Comparison of ENCODE assay signal across 19 cellular contexts in genomic region chr6:88134575-88134974, GRCh38. TPM values are rescaled to one million over a fixed set of nuclear protein-coding genes. Genes with fewer than 3 reads are reported as not detected.
DNase-seq lines count a peak whose midpoint lies in the region; ATAC-seq and TF ChIP-seq lines count a peak whose summit lies in the region.
"Had no signal": no experiment of that assay in that cellular context is flagged by ENCODE, and none has a peak within 500 bp of the region (broad histone marks: within the 10 kb centered on the region; RNA-seq: fewer than 3 reads in every experiment).

No MANE protein-coding gene starts in this region.

- peaks cover 43% of the 10 kb centered on the region for H3K4me1 ChIP-seq in OCI-LY3 (ENCODE audit: low read length)
- peaks cover 16% of the 10 kb centered on the region for H3K4me1 ChIP-seq in rectal smooth muscle tissue (ENCODE audit: control insufficient read depth, insufficient read depth, low read length)
- no peaks in the 10 kb centered on the region for H3K4me1 ChIP-seq in suprapubic skin

- H3K9me3 ChIP-seq in OCI-LY3 (ENCODE audit: insufficient read depth, low read length) (no peaks in the 10 kb centered on the region), suprapubic skin (no peaks in the 10 kb centered on the region)

- TF ChIP-seq CTCF in GM12865 (IDR thresholded peaks at IDR 0.05; ENCODE audit: insufficient read depth, low read depth, low read length, missing control alignments) (no peak), OCI-LY3 (IDR thresholded peaks at IDR 0.05; ENCODE audit: low read depth, low read length) (no peak), suprapubic skin (IDR thresholded peaks at IDR 0.05) (no peak)

- no peak for ATAC-seq in GM18519 (IDR thresholded peaks at IDR 0.05; ENCODE audit: low FRiP score, unreplicated experiment)
- ATAC-seq: GM23338, K562 had no signal

- H3K36me3 ChIP-seq in OCI-LY3 (replicated peaks; ENCODE audit: low read depth, low read length) (no peaks in the 10 kb centered on the region), rectal smooth muscle tissue (ENCODE audit: control insufficient read depth, insufficient read depth, low read length) (no peaks in the 10 kb centered on the region), suprapubic skin (no peaks in the 10 kb centered on the region)

- H3K27ac ChIP-seq in OCI-LY3 (ENCODE audit: low read length) (peak overlapping the region; percentile 54), rectal smooth muscle tissue (ENCODE audit: low read depth, low read length) (peak overlapping the region; percentile 59), suprapubic skin (no peak overlapping the region)
- H3K27ac ChIP-seq: HL-60 had no signal

- H3K27me3 ChIP-seq in OCI-LY3 (ENCODE audit: low read depth, low read length) (no peaks in the 10 kb centered on the region), rectal smooth muscle tissue (ENCODE audit: control insufficient read depth, insufficient read depth, low read length) (no peaks in the 10 kb centered on the region), suprapubic skin (no peaks in the 10 kb centered on the region)

- 92% methylated on average over 4 of the region's 4 CpGs for WGBS in suprapubic skin

- no peak overlapping the region for H2AFZ ChIP-seq in OCI-LY3 (ENCODE audit: low read depth, low read length)
- H2AFZ ChIP-seq: GM23338 had no signal

- TF ChIP-seq POLR2A in erythroblast (IDR thresholded peaks at IDR 0.05; ENCODE audit: low read length) (no peak), suprapubic skin (IDR thresholded peaks at IDR 0.05) (no peak)

- H3K4me3 ChIP-seq in GM12865 (ENCODE audit: low read depth, low read length) = no peak overlapping the region
- H3K4me3 ChIP-seq in OCI-LY3 (ENCODE audit: low read length) = peak overlapping the region; percentile 9; the same call in 1 of the 2 replicates
- H3K4me3 ChIP-seq in rectal smooth muscle tissue (ENCODE audit: low read length) = no peak overlapping the region
- H3K4me3 ChIP-seq in suprapubic skin = no peak overlapping the region
- H3K4me3 ChIP-seq: GM23338, K562 had no signal

- H3K9ac ChIP-seq in OCI-LY3 (ENCODE audit: low read length) = no peak overlapping the region
- H3K9ac ChIP-seq in rectal smooth muscle tissue (ENCODE audit: low read length) = no peak overlapping the region

- H4K20me1 ChIP-seq in OCI-LY3 (ENCODE audit: insufficient read depth, low read length) = no peaks in the 10 kb centered on the region

- DNase-seq in GM12865 (ENCODE audit: low read depth) = peak; percentile 24
- no peak for DNase-seq in erythroblast (lab: John Stamatoyannopoulos, UW)
- DNase-seq in suprapubic skin (ENCODE audit: low spot score in 2 of 2) = no peak
- no peak for DNase-seq in stimulated activated CD4-positive, alpha-beta T cell treated with anti-CD3 and anti-CD28 coated beads, Interleukin-2, amount 100 ng/mL, for 24 hours
- DNase-seq: ACHN; C1 segment of cervical spinal cord; Calu3; CD4-positive, alpha-beta T cell; DMS 273 treated with DMSO at 0.1 percent for 48 hours; H7; Karpas-422 had no signal

- TF ChIP-seq EP300 in suprapubic skin (IDR thresholded peaks at IDR 0.05) = no peak

- H3K4me2 ChIP-seq in OCI-LY3 (ENCODE audit: low read length) = peak overlapping the region; percentile 67
- H3K4me2 ChIP-seq: GM23338 had no signal

- no peaks in the 10 kb centered on the region for H3K79me2 ChIP-seq in OCI-LY3 (ENCODE audit: low read length)

RNA-seq across cellular contexts. Expression of gene CNR1, which starts 31.6 kb away (rescaled TPM):
- total RNA-seq in suprapubic skin = 10 to 100 TPM in 1 of 4 donors, 1 to 10 TPM in 3; 3.7 to 12.2 (median 6.4) TPM
- total RNA-seq: A172; CD4-positive, alpha-beta T cell; G401 had no signal
